8 cellular contexts compared by ENCODE assay signal in the genomic region with DNA sequence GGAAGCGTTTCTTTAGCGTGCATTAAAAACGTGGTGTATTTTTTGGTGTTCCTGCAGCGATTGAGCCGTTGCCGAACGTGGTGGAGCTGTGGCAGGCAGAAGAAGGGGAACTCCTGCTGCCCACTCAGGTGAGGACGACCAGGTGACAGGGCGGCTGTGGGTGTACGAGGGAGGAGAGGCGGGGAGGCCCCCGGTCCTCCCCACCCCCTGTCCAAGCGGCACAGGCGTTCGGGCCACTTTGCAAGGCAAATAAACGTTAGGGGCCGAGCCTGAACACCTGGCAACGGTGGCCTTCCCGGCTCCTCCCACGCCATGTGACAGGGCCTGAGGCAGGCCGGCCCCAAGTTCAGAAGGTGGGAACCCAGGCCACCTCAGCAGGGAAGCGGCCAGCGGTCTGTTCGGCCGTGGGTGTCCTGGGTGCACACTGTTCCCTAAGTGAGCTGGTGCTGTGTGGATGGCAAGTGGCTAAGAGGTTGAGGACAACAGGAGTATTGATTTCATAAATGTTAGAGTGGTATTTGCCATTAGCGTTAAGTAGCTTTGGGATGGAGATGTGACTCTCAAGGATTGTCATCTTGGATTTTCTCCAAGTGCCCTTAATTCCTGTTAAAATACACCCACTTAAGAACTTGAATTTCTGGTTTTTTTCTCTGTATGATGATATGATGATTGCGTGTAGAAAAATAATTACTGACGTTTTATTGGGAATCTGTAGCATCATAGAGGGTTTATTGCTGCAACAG.
DNase-seq lines count a peak whose midpoint lies in the region; ATAC-seq and TF ChIP-seq lines count a peak whose summit lies in the region.

No MANE protein-coding gene starts in this region.

- TF ChIP-seq CTCF in GM20000 (IDR thresholded peaks at IDR 0.05; ENCODE audit: extremely low read depth, missing control alignments) (no peak), RWPE2 (IDR thresholded peaks at IDR 0.05; ENCODE audit: poor library complexity, severe bottlenecking) (no peak), astrocyte of the spinal cord (IDR thresholded peaks at IDR 0.05; ENCODE audit: low read depth, low read length) (no peak)

- H3K27ac ChIP-seq in RWPE2 (ENCODE audit: poor library complexity, severe bottlenecking) (peak overlapping the region; percentile 39), iPS-20b (ENCODE audit: low read length) (no peak overlapping the region)

- peak overlapping the region; percentile 83; the same call in 1 of the 2 replicates for H3K9ac ChIP-seq in iPS-20b (ENCODE audit: low read depth, low read length)

- ATAC-seq in HG03565 (IDR thresholded peaks at IDR 0.05; ENCODE audit: unreplicated experiment) (peak; percentile 43), RWPE2 (ENCODE audit: low read depth) (peak; percentile 26)

- in situ Hi-C loops in astrocyte of the spinal cord (cut with HindIII; ENCODE audit: low sequenced_read_pairs) = no loop called here

- H3K4me3 ChIP-seq in RWPE2 (ENCODE audit: severe bottlenecking) (peak overlapping the region; percentile 74), astrocyte of the spinal cord (ENCODE audit: low read depth, low read length) (peak overlapping the region; percentile 70), iPS-20b (ENCODE audit: low read length) (peak overlapping the region; percentile 86)

- H3K4me1 ChIP-seq in RWPE2 (ENCODE audit: insufficient read depth, poor library complexity, severe bottlenecking) (peaks cover 37% of the 10 kb centered on the region), iPS-20b (ENCODE audit: insufficient read depth, low read length) (peaks cover 15% of the 10 kb centered on the region; the same call in 1 of the 2 replicates)

- DNase-seq in EL = peak; percentile 22
- peak; percentile 93 for DNase-seq in GM20000 (ENCODE audit: low spot score)
- DNase-seq in RWPE2 (ENCODE audit: low spot score) = no peak
- DNase-seq in astrocyte of the spinal cord (ENCODE audit: low read depth, low spot score) = no peak
- DNase-seq in stimulated activated CD4-positive, alpha-beta T cell treated with anti-CD3 and anti-CD28 coated beads, Interleukin-1b, Interleukin-23, amount 100 ng/mL, for 48 hours = peak; percentile 39
- DNase-seq in KG1 (lab: John Stamatoyannopoulos, UW) = no peak

- H3K27me3 ChIP-seq in RWPE2 (ENCODE audit: insufficient read depth, poor library complexity, severe bottlenecking) (no peaks in the 10 kb centered on the region), iPS-20b (ENCODE audit: insufficient read depth, low read length) (peaks cover 15% of the 10 kb centered on the region)

- no peaks in the 10 kb centered on the region for H3K36me3 ChIP-seq in RWPE2 (ENCODE audit: low read depth)
- peaks cover 11% of the 10 kb centered on the region; the same call in 1 of the 2 replicates for H3K36me3 ChIP-seq in iPS-20b (ENCODE audit: insufficient read depth, low read depth, low read length)

- H3K9me3 ChIP-seq in RWPE2 (ENCODE audit: severe bottlenecking) (no peaks in the 10 kb centered on the region), iPS-20b (ENCODE audit: insufficient read depth, low read depth, low read length) (no peaks in the 10 kb centered on the region)

Comparison
In these comparisons a context has a peak if more than half of its experiments do, and no peak if none do; other contexts are left out.
1. DNase-seq: peak in EL (single experiment), GM20000 (single experiment) and stimulated activated CD4-positive, alpha-beta T cell treated with anti-CD3 and anti-CD28 coated beads, Interleukin-1b, Interleukin-23, amount 100 ng/mL, for 48 hours (single experiment); none in RWPE2 (single experiment), astrocyte of the spinal cord (single experiment) and KG1 (single experiment).
2. Peak in every context shown above with its lines, with median percentiles within 50 percentile points of each other: H3K4me3 ChIP-seq.